ENCODE assay signal across 22 cellular contexts in genomic region chr12:94374124-94374523, GRCh38.
DNase-seq lines count a peak whose midpoint lies in the region; ATAC-seq, FAIRE-seq and TF ChIP-seq lines count a peak whose summit lies in the region.
"Had no signal": no experiment of that assay in that cellular context is flagged by ENCODE, and none has a peak within 500 bp of the region (broad histone marks: within the 10 kb centered on the region; RNA-seq: fewer than 3 reads in every experiment).

No MANE protein-coding gene starts in this region.

- no peaks in the 10 kb centered on the region for H3K27me3 Mint-ChIP-seq in activated naive CD8-positive, alpha-beta T cell treated with anti-CD3 and anti-CD28 coated beads, Interleukin-2, amount 50 U/mL, for 24 hours
- no peaks in the 10 kb centered on the region for H3K27me3 Mint-ChIP-seq in activated CD4-positive, alpha-beta memory T cell treated with anti-CD3 and anti-CD28 coated beads, Interleukin-2, amount 10 ng/mL, durations not matched to agents 7 days and 5 days

- no peaks in the 10 kb centered on the region for H3K9me3 Mint-ChIP-seq in activated naive CD8-positive, alpha-beta T cell treated with anti-CD3 and anti-CD28 coated beads, Interleukin-2, amount 50 U/mL, for 24 hours
- no peaks in the 10 kb centered on the region for H3K9me3 Mint-ChIP-seq in activated CD4-positive, alpha-beta memory T cell treated with anti-CD3 and anti-CD28 coated beads, Interleukin-2, amount 10 ng/mL, durations not matched to agents 7 days and 5 days

- H3K36me3 Mint-ChIP-seq in activated naive CD8-positive, alpha-beta T cell treated with anti-CD3 and anti-CD28 coated beads, Interleukin-2, amount 50 U/mL, for 24 hours (ENCODE audit: low read depth) = peaks cover 41% of the 10 kb centered on the region
- peaks cover 51% of the 10 kb centered on the region for H3K36me3 Mint-ChIP-seq in activated CD4-positive, alpha-beta memory T cell treated with anti-CD3 and anti-CD28 coated beads, Interleukin-2, amount 10 ng/mL, durations not matched to agents 7 days and 5 days (ENCODE audit: low read depth)

- TF ChIP-seq POLR2A in suprapubic skin (IDR thresholded peaks at IDR 0.05) = no peak

- H3K27ac ChIP-seq in suprapubic skin = no peak overlapping the region
- H3K27ac ChIP-seq: HL-60, SK-N-MC had no signal

- CTCF ChIA-PET in activated CD4-positive, alpha-beta memory T cell treated with anti-CD3 and anti-CD28 coated beads, Interleukin-2, amount 10 ng/mL, durations not matched to agents 7 days and 5 days (lab: Charles Lee) = interaction anchor here (1.1 kb wide), 1 partner anchor 39 kb away, joined by 4 read pairs; no protein-coding TSS in a partner anchor

- WGBS in suprapubic skin = 97% methylated on average over 2 of the region's 2 CpGs

- H3K4me3 ChIP-seq in suprapubic skin = no peak overlapping the region
- H3K4me3 ChIP-seq: MG63, SK-N-MC had no signal

- no peak for TF ChIP-seq EP300 in suprapubic skin (IDR thresholded peaks at IDR 0.05)

- peak; percentile 71 for DNase-seq in NCI-H82 (lab: John Stamatoyannopoulos, UW)
- DNase-seq in NCI-H82 treated with DMSO at 0.1 percent for 48 hours (lab: John Stamatoyannopoulos, UW; ENCODE audit: unreplicated experiment) = no peak
- no peak for DNase-seq in GM19239 (ENCODE audit: insufficient read length, low spot score)
- no peak for DNase-seq in activated naive CD8-positive, alpha-beta T cell treated with anti-CD3 and anti-CD28 coated beads, Interleukin-2, amount 50 U/mL, for 24 hours
- peak; percentile 7 for DNase-seq in iris pigment epithelial cell (ENCODE audit: low read depth)
- DNase-seq in activated CD4-positive, alpha-beta memory T cell treated with anti-CD3 and anti-CD28 coated beads, Interleukin-2, amount 10 ng/mL, durations not matched to agents 7 days and 5 days = no peak
- no peak for DNase-seq in suprapubic skin (ENCODE audit: low spot score in 2 of 2)
- DNase-seq: 8988T, KBM-7, MG63, NCI-H1105, NCI-H1436 treated with DMSO at 0.1 percent for 48 hours, NCI-H187 treated with DMSO at 0.1 percent for 48 hours, NCI-H2171 treated with DMSO at 0.1 percent for 48 hours, NCI-H345, NCI-H510A treated with DMSO at 0.1 percent for 48 hours, SIG-M5 had no signal

- no peaks in the 10 kb centered on the region for H3K9me3 ChIP-seq in suprapubic skin
- H3K9me3 ChIP-seq: MG63 had no signal

- no peaks in the 10 kb centered on the region for H3K27me3 ChIP-seq in suprapubic skin
- H3K27me3 ChIP-seq: MG63 had no signal

- peaks cover 4% of the 10 kb centered on the region for H3K36me3 ChIP-seq in suprapubic skin

- no peaks in the 10 kb centered on the region for H3K4me1 ChIP-seq in suprapubic skin

- no peak for ATAC-seq in activated naive CD8-positive, alpha-beta T cell treated with anti-CD3 and anti-CD28 coated beads, Interleukin-2, amount 50 U/mL, for 24 hours
- ATAC-seq in GM18909 (IDR thresholded peaks at IDR 0.05; ENCODE audit: poor library complexity, unreplicated experiment) = no peak
- ATAC-seq: HCT116 had no signal

- no peak overlapping the region for H3K4me3 Mint-ChIP-seq in activated naive CD8-positive, alpha-beta T cell treated with anti-CD3 and anti-CD28 coated beads, Interleukin-2, amount 50 U/mL, for 24 hours
- no peak overlapping the region for H3K4me3 Mint-ChIP-seq in activated CD4-positive, alpha-beta memory T cell treated with anti-CD3 and anti-CD28 coated beads, Interleukin-2, amount 10 ng/mL, durations not matched to agents 7 days and 5 days

- peak; percentile 35 for FAIRE-seq in GM19239 (lab: Jason Lieb, UNC)
- FAIRE-seq: RCC 7860 had no signal

- TF ChIP-seq CTCF in suprapubic skin (IDR thresholded peaks at IDR 0.05) = no peak

- H3K4me1 Mint-ChIP-seq in activated naive CD8-positive, alpha-beta T cell treated with anti-CD3 and anti-CD28 coated beads, Interleukin-2, amount 50 U/mL, for 24 hours = peaks cover 33% of the 10 kb centered on the region
- peaks cover 10% of the 10 kb centered on the region for H3K4me1 Mint-ChIP-seq in activated CD4-positive, alpha-beta memory T cell treated with anti-CD3 and anti-CD28 coated beads, Interleukin-2, amount 10 ng/mL, durations not matched to agents 7 days and 5 days

- H3K27ac Mint-ChIP-seq in activated naive CD8-positive, alpha-beta T cell treated with anti-CD3 and anti-CD28 coated beads, Interleukin-2, amount 50 U/mL, for 24 hours = peak overlapping the region; percentile 52
- H3K27ac Mint-ChIP-seq in activated CD4-positive, alpha-beta memory T cell treated with anti-CD3 and anti-CD28 coated beads, Interleukin-2, amount 10 ng/mL, durations not matched to agents 7 days and 5 days = no peak overlapping the region

- POLR2A ChIA-PET in activated CD4-positive, alpha-beta memory T cell treated with anti-CD3 and anti-CD28 coated beads, Interleukin-2, amount 10 ng/mL, durations not matched to agents 7 days and 5 days (lab: Charles Lee) = no interaction called here

Comparison
In these comparisons a context has a peak if more than half of its experiments do, and no peak if none do; other contexts are left out.
1. DNase-seq: peak in NCI-H82 (single experiment) and iris pigment epithelial cell (single experiment); none in NCI-H82 treated with DMSO at 0.1 percent for 48 hours (single experiment), GM19239 (single experiment), activated naive CD8-positive, alpha-beta T cell treated with anti-CD3 and anti-CD28 coated beads, Interleukin-2, amount 50 U/mL, for 24 hours (single experiment), activated CD4-positive, alpha-beta memory T cell treated with anti-CD3 and anti-CD28 coated beads, Interleukin-2, amount 10 ng/mL, durations not matched to agents 7 days and 5 days (single experiment) and suprapubic skin (0 of 2).